In the genomic region with DNA sequence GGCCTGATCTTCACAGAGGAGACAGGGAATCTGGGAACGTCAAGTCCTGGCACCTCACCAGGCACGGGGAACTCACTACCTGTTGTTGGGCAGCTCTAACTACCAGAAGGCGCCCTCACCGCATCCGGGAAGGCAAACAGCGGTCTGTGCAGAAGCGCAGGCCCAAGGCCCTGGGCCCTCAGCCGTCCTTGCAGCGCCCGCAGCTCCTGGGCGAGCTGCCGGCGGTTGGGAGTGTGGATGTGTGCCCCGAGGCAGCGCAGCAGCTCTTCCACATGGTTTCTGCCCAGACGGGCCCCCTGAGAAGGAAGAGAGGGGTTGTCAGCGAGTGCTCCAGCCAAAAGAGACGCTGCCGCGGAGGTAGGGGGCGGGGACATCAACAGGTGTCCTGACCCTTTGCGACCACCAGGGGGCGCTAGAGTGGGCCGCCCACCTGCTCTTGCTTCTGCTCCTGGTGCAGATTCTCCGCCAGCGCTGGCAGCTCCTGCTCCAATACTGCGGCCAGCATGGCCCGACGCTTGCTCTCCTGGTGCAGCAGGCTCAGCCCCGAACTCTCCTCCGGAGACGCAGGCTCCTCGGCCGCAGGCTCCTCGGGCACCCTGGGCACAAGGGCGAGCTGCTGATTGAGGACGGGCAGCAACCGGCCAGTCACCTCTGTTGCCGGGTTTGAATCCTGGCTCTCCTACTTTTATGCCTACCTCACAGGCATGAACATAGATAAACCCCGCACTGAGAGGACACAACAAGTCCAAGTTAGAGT, we compare ENCODE assay signal across 8 cellular contexts. TPM values are rescaled to one million over a fixed set of nuclear protein-coding genes. Genes with fewer than 3 reads are reported as not detected.
A peak's percentile ranks its signal among the peaks of the same experiment; 100 is the strongest.
DNase-seq lines count a peak whose midpoint lies in the region; ATAC-seq and TF ChIP-seq lines count a peak whose summit lies in the region.

No MANE protein-coding gene starts in this region.

- H3K27me3 ChIP-seq in cardiac muscle cell (peaks cover 31% of the 10 kb centered on the region), uterus (no peaks in the 10 kb centered on the region)

- H3K27ac ChIP-seq in cardiac muscle cell (no peak overlapping the region), uterus (no peak overlapping the region)

- H3K9ac ChIP-seq in ES-I3 (ENCODE audit: low read depth, low read length): peak overlapping the region; percentile 35; the same call in 1 of the 2 replicates

- peak in 1 of 2 donors; percentile 19 for TF ChIP-seq POLR2A in uterus (IDR thresholded peaks at IDR 0.05)

- H3K36me3 ChIP-seq in ES-I3 (ENCODE audit: insufficient read depth, low read length) (no peaks in the 10 kb centered on the region), cardiac muscle cell (no peaks in the 10 kb centered on the region), uterus (no peaks in the 10 kb centered on the region)

- H3K4me1 ChIP-seq in ES-I3 (ENCODE audit: insufficient read depth, low read length) (peaks cover 15% of the 10 kb centered on the region; the same call in 1 of the 2 replicates), cardiac muscle cell (ENCODE audit: low read depth) (peaks cover 4% of the 10 kb centered on the region), uterus (no peaks in the 10 kb centered on the region)

- intact Hi-C loops in posterior vena cava (cut with DNase I): loop anchor here in 1 of 2 donors (5.0 kb wide), 1 partner anchor 35 kb away; the partner anchor contains the start of gene GPR3
- intact Hi-C loops in uterus (cut with DNase I; ENCODE audit: low total_unique reads): loop anchor here (5.0 kb wide), 1 partner anchor 35 kb away; the partner anchor contains the start of gene GPR3

- DNase-seq in HT1080 (ENCODE audit: low read depth) (peak; percentile 51), cardiac muscle cell (ENCODE audit: low read depth in 1 of 2, low spot score in 1 of 2) (peak; percentile 66 to 78), posterior vena cava (ENCODE audit: low spot score) (peak; percentile 94), uterus (peak; percentile 74 to 77)
- DNase-seq in activated naive CD4-positive, alpha-beta T cell treated with anti-CD3 and anti-CD28 coated beads, Interleukin-2, amount 10 ng/mL, durations not matched to agents 7 days and 5 days: peak; percentile 87

- H3K4me1 Mint-ChIP-seq in activated naive CD4-positive, alpha-beta T cell treated with anti-CD3 and anti-CD28 coated beads, Interleukin-2, amount 10 ng/mL, durations not matched to agents 7 days and 5 days: peaks cover 41% of the 10 kb centered on the region

- peak; percentile 91 for ATAC-seq in SK-N-SH treated with all-trans-retinoic acid at 6 μM for 48 hours
- no peak for ATAC-seq in GM21360 (IDR thresholded peaks at IDR 0.05; ENCODE audit: unreplicated experiment)

- peaks cover 4% of the 10 kb centered on the region for H3K36me3 Mint-ChIP-seq in activated naive CD4-positive, alpha-beta T cell treated with anti-CD3 and anti-CD28 coated beads, Interleukin-2, amount 10 ng/mL, durations not matched to agents 7 days and 5 days

- peak overlapping the region; percentile 88 for H3K27ac Mint-ChIP-seq in activated naive CD4-positive, alpha-beta T cell treated with anti-CD3 and anti-CD28 coated beads, Interleukin-2, amount 10 ng/mL, durations not matched to agents 7 days and 5 days

- H3K9me3 ChIP-seq in ES-I3 (ENCODE audit: control insufficient read depth, insufficient read depth, low read length) (no peaks in the 10 kb centered on the region), cardiac muscle cell (ENCODE audit: low read depth) (no peaks in the 10 kb centered on the region), uterus (no peaks in the 10 kb centered on the region)

- peak; percentile 84 for TF ChIP-seq CTCF in cardiac muscle cell (IDR thresholded peaks at IDR 0.05; ENCODE audit: low read depth, low read length)
- TF ChIP-seq CTCF in uterus (IDR thresholded peaks at IDR 0.05): peak; percentile 94 to 97 (median 96)

- no peaks in the 10 kb centered on the region for H3K9me3 Mint-ChIP-seq in activated naive CD4-positive, alpha-beta T cell treated with anti-CD3 and anti-CD28 coated beads, Interleukin-2, amount 10 ng/mL, durations not matched to agents 7 days and 5 days

- peak overlapping the region; percentile 67 for H3K4me3 Mint-ChIP-seq in activated naive CD4-positive, alpha-beta T cell treated with anti-CD3 and anti-CD28 coated beads, Interleukin-2, amount 10 ng/mL, durations not matched to agents 7 days and 5 days

- H3K4me3 ChIP-seq in cardiac muscle cell (no peak overlapping the region), uterus (no peak overlapping the region)

- H3K27me3 Mint-ChIP-seq in activated naive CD4-positive, alpha-beta T cell treated with anti-CD3 and anti-CD28 coated beads, Interleukin-2, amount 10 ng/mL, durations not matched to agents 7 days and 5 days: peaks cover 39% of the 10 kb centered on the region

- CTCF ChIA-PET in activated naive CD4-positive, alpha-beta T cell treated with anti-CD3 and anti-CD28 coated beads, Interleukin-2, amount 10 ng/mL, durations not matched to agents 7 days and 5 days (lab: Charles Lee): interaction anchor here (0.7 to 8.0 kb wide), 23 partner anchors 9 to 250 kb away, joined by 3 to 96 read pairs (median 6); partner anchors contain the start of genes CD164L2, GPR3, MAP3K6 and SYTL1

TF ChIP-seq in SK-N-SH treated with all-trans-retinoic acid at 6 μM for 48 hours, 23 proteins besides CTCF, POLR2A, EP300 and RAD21 (continues in another document):
- TF ChIP-seq, protein P1, sequence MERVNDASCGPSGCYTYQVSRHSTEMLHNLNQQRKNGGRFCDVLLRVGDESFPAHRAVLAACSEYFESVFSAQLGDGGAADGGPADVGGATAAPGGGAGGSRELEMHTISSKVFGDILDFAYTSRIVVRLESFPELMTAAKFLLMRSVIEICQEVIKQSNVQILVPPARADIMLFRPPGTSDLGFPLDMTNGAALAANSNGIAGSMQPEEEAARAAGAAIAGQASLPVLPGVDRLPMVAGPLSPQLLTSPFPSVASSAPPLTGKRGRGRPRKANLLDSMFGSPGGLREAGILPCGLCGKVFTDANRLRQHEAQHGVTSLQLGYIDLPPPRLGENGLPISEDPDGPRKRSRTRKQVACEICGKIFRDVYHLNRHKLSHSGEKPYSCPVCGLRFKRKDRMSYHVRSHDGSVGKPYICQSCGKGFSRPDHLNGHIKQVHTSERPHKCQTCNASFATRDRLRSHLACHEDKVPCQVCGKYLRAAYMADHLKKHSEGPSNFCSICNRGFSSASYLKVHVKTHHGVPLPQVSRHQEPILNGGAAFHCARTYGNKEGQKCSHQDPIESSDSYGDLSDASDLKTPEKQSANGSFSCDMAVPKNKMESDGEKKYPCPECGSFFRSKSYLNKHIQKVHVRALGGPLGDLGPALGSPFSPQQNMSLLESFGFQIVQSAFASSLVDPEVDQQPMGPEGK (CRISPR knock-in tag; IDR thresholded peaks at IDR 0.05; ENCODE audit: borderline replicate concordance): no peak
- TF ChIP-seq ARNTL (CRISPR knock-in tag; IDR thresholded peaks at IDR 0.05; ENCODE audit: borderline replicate concordance, low read depth) (no peak), TOX (CRISPR knock-in tag; IDR thresholded peaks at IDR 0.05; ENCODE audit: borderline replicate concordance) (no peak), BACH2 (CRISPR knock-in tag; IDR thresholded peaks at IDR 0.05; ENCODE audit: borderline replicate concordance) (no peak), RARB (CRISPR knock-in tag; IDR thresholded peaks at IDR 0.05) (no peak)
- TF ChIP-seq, protein P2, sequence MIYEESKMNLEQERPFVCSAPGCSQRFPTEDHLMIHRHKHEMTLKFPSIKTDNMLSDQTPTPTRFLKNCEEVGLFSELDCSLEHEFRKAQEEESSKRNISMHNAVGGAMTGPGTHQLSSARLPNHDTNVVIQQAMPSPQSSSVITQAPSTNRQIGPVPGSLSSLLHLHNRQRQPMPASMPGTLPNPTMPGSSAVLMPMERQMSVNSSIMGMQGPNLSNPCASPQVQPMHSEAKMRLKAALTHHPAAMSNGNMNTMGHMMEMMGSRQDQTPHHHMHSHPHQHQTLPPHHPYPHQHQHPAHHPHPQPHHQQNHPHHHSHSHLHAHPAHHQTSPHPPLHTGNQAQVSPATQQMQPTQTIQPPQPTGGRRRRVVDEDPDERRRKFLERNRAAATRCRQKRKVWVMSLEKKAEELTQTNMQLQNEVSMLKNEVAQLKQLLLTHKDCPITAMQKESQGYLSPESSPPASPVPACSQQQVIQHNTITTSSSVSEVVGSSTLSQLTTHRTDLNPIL (CRISPR knock-in tag; IDR thresholded peaks at IDR 0.05; ENCODE audit: low read depth): no peak

RNA-seq across cellular contexts. Expression of gene MAP3K6, which starts 9.3 kb away (rescaled TPM):
- 7.9 and 8.3 TPM in 2 replicates for total RNA-seq in HT1080 (2014; rRNA removed; shearing (Covaris generic))
- 4.1 and 5.2 TPM in 2 replicates for polyA plus RNA-seq in HT1080 (2015; cell fraction: cytosol; rRNA removed)
- 27.7 and 32.8 TPM in 2 replicates for polyA plus RNA-seq in HT1080 (2015; cell fraction: nucleus; rRNA removed)
- total RNA-seq in cardiac muscle cell (13.6 and 17.1 TPM in 2 replicates), posterior vena cava (10 to 100 TPM; 72.8 to 94.3 TPM), uterus (100 to 1,000 TPM in 1 of 4 donors, 10 to 100 TPM in 3; 10.9 to 124 (median 16.5) TPM)
- polyA plus RNA-seq in cardiac muscle cell: 12.7 and 17.8 TPM in 2 replicates

RNA-seq across cellular contexts. Expression of gene SYTL1, which starts 15.6 kb away (rescaled TPM):
- total RNA-seq in HT1080 (2014; rRNA removed; shearing (Covaris generic)): 4.1 and 4.7 TPM in 2 replicates
- 4.4 and 5.3 TPM in 2 replicates for polyA plus RNA-seq in HT1080 (2015; cell fraction: cytosol; rRNA removed)
- polyA plus RNA-seq in HT1080 (2015; cell fraction: nucleus; rRNA removed): 22.2 and 27.8 TPM in 2 replicates
- total RNA-seq in cardiac muscle cell: 14.7 and 23.5 TPM in 2 replicates
- 31.8 and 44.1 TPM in 2 replicates for polyA plus RNA-seq in cardiac muscle cell
- 1 to 10 TPM; 1.6 to 1.9 TPM for total RNA-seq in posterior vena cava
- total RNA-seq in uterus: 10 to 100 TPM in 1 of 4 donors, 1 to 10 TPM in 2, not detected in 1; 1.6 to 11.3 (median 4.8) TPM

RNA-seq across cellular contexts. Expression of gene FCN3, which starts 17.2 kb away (rescaled TPM):
- not detected in 2 replicates for total RNA-seq in HT1080 (2014; rRNA removed; shearing (Covaris generic))
- not detected in 2 replicates for polyA plus RNA-seq in HT1080 (2015; cell fraction: cytosol; rRNA removed)
- polyA plus RNA-seq in HT1080 (2015; cell fraction: nucleus; rRNA removed): not detected in 2 replicates
- total RNA-seq in cardiac muscle cell (0.18 and 3.6 TPM in 2 replicates), posterior vena cava (10 to 100 TPM; 10.4 to 11.6 TPM), uterus (1 to 10 TPM in 3 of 4 donors, not detected in 1; 2.1 to 4.7 (median 2.4) TPM)
- 0.81 and 2.9 TPM in 2 replicates for polyA plus RNA-seq in cardiac muscle cell

RNA-seq across cellular contexts. Expression of gene CD164L2, which starts 25.7 kb away (rescaled TPM):
- total RNA-seq in HT1080 (2014; rRNA removed; shearing (Covaris generic)): not detected in 2 replicates
- not detected in 2 replicates for polyA plus RNA-seq in HT1080 (2015; cell fraction: cytosol; rRNA removed)
- polyA plus RNA-seq in HT1080 (2015; cell fraction: nucleus; rRNA removed): not detected in 2 replicates
- total RNA-seq in cardiac muscle cell (0.24 TPM in 1 of 2 replicates, not detected in the other), posterior vena cava (not detected), uterus (under 1 TPM in 1 of 4 donors, not detected in 3; 0.69 TPM)
- polyA plus RNA-seq in cardiac muscle cell: 0.35 and 0.62 TPM in 2 replicates

RNA-seq across cellular contexts. Expression of gene GPR3, which starts 35.0 kb away (rescaled TPM):
- 2.7 and 2.8 TPM in 2 replicates for total RNA-seq in HT1080 (2014; rRNA removed; shearing (Covaris generic))
- 5.0 and 5.3 TPM in 2 replicates for polyA plus RNA-seq in HT1080 (2015; cell fraction: cytosol; rRNA removed)
- 2.0 and 2.4 TPM in 2 replicates for polyA plus RNA-seq in HT1080 (2015; cell fraction: nucleus; rRNA removed)
- total RNA-seq in cardiac muscle cell (1.7 and 1.9 TPM in 2 replicates), posterior vena cava (1 to 10 TPM in 1 of 2 donors, under 1 TPM in 1; 0.37 to 1.2 TPM), uterus (1 to 10 TPM in 1 of 4 donors, under 1 TPM in 1, not detected in 2; 0.55 to 1.9 TPM)
- 2.8 and 3.1 TPM in 2 replicates for polyA plus RNA-seq in cardiac muscle cell
